Comparison of ENCODE assay signal across 21 cellular contexts in the genomic region with DNA sequence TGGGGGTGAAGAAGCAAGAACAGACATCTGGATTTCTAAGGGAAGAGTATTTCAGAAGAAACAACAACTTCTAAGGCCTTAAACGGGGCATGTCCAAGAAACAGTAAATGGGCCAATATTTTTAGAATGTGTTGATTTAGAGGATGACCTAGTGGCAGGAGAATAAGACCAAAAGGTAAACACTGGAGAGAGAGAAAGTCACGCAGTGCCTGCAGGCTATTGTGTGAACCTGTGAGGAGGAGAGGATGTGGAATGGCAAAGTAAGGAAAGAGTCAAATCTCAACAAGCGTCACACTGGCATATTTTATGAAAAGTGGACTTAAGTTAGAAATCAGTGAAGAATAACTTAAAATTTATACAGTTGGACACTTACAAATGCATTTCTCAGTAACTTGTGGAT.
DNase-seq lines count a peak whose midpoint lies in the region; FAIRE-seq and TF ChIP-seq lines count a peak whose summit lies in the region.
"Had no signal": no experiment of that assay in that cellular context is flagged by ENCODE, and none has a peak within 500 bp of the region (broad histone marks: within the 10 kb centered on the region; RNA-seq: fewer than 3 reads in every experiment).

No MANE protein-coding gene starts in this region.

- CTCF ChIA-PET in activated naive CD4-positive, alpha-beta T cell treated with anti-CD3 and anti-CD28 coated beads for 36 hours (lab: Charles Lee): no interaction called here

- H3F3A ChIP-seq in MM.1S (ENCODE audit: insufficient read depth, low read length): no peaks in the 10 kb centered on the region

- H4K20me1 ChIP-seq in MM.1S (ENCODE audit: insufficient read depth, low read length): no peaks in the 10 kb centered on the region
- H4K20me1 ChIP-seq: BLaER1 had no signal

- FAIRE-seq in H54 (lab: Jason Lieb, UNC) (peak; percentile 60), endometrium (lab: Jason Lieb, UNC) (peak; percentile 50)
- FAIRE-seq: A204.1, G401.6, GM12892 had no signal

- H3K9me2 ChIP-seq in MM.1S (replicated peaks; ENCODE audit: insufficient read depth, low read length): no peaks in the 10 kb centered on the region

- no peaks in the 10 kb centered on the region for H3K4me1 ChIP-seq in MM.1S (ENCODE audit: low read length)
- H3K4me1 ChIP-seq: BLaER1, Caco-2, HAP-1 had no signal

- no peaks in the 10 kb centered on the region for H3K36me3 Mint-ChIP-seq in activated naive CD4-positive, alpha-beta T cell treated with anti-CD3 and anti-CD28 coated beads for 36 hours (ENCODE audit: low read depth)
- H3K36me3 Mint-ChIP-seq: CD4-positive, CD25-positive, alpha-beta regulatory T cell; CD8-positive, alpha-beta T cell had no signal

- H3K4me3 Mint-ChIP-seq in activated naive CD4-positive, alpha-beta T cell treated with anti-CD3 and anti-CD28 coated beads for 36 hours: no peak overlapping the region
- H3K4me3 Mint-ChIP-seq: B cell; CD4-positive, CD25-positive, alpha-beta regulatory T cell; CD8-positive, alpha-beta T cell; HFFc6 had no signal

- H3K79me2 ChIP-seq in MM.1S (ENCODE audit: low read length): no peaks in the 10 kb centered on the region

- DNase-seq in H54 (ENCODE audit: insufficient read length, low spot score) (no peak), RPMI7951 (ENCODE audit: low read depth) (peak; percentile 24), MM.1S (no peak), NOMO-1 treated with DMSO at 0.1 percent for 48 hours (lab: John Stamatoyannopoulos, UW; ENCODE audit: unreplicated experiment) (no peak)
- DNase-seq in activated naive CD4-positive, alpha-beta T cell treated with anti-CD3 and anti-CD28 coated beads for 36 hours: no peak
- DNase-seq: Caco-2; CD4-positive, CD25-positive, alpha-beta regulatory T cell; CD8-positive, alpha-beta T cell; DMS153; DND-41; GM23248; HFFc6 had no signal

- intact Hi-C loops in activated naive CD4-positive, alpha-beta T cell treated with anti-CD3 and anti-CD28 coated beads for 36 hours (cut with micrococcal nuclease): no loop called here

- peaks cover 1% of the 10 kb centered on the region for H3K27me3 Mint-ChIP-seq in activated naive CD4-positive, alpha-beta T cell treated with anti-CD3 and anti-CD28 coated beads for 36 hours (ENCODE audit: low read depth)
- H3K27me3 Mint-ChIP-seq: CD4-positive, CD25-positive, alpha-beta regulatory T cell had no signal

- H3K27me3 ChIP-seq in MM.1S (replicated peaks; ENCODE audit: insufficient read depth, low read length): no peaks in the 10 kb centered on the region
- H3K27me3 ChIP-seq: BLaER1 had no signal

- H3K36me3 ChIP-seq in MM.1S (replicated peaks; ENCODE audit: insufficient read depth, low read length): no peaks in the 10 kb centered on the region
- H3K36me3 ChIP-seq: BLaER1, HAP-1 had no signal

- H3K4me3 ChIP-seq in MM.1S (ENCODE audit: low read length): no peak overlapping the region
- H3K4me3 ChIP-seq: BLaER1, GM23248, HAP-1 had no signal

- H3K9ac ChIP-seq in MM.1S (ENCODE audit: low read length): no peak overlapping the region
- H3K9ac ChIP-seq: BLaER1, GM23248 had no signal

- no peaks in the 10 kb centered on the region for H3K9me3 ChIP-seq in MM.1S (replicated peaks; ENCODE audit: insufficient read depth, low read length)
- H3K9me3 ChIP-seq: BLaER1, Caco-2, HAP-1 had no signal

- no peak for TF ChIP-seq POLR2A in H54 (IDR thresholded peaks at IDR 0.05; ENCODE audit: low read depth, low read length)

- H3K27ac ChIP-seq in MM.1S (ENCODE audit: low read length): no peak overlapping the region
- H3K27ac ChIP-seq: 22Rv1, BLaER1, C4-2B, GM23248 had no signal

- no peak for TF ChIP-seq CTCF in MM.1S (IDR thresholded peaks at IDR 0.05; ENCODE audit: low read length)

- H3K4me1 Mint-ChIP-seq in activated naive CD4-positive, alpha-beta T cell treated with anti-CD3 and anti-CD28 coated beads for 36 hours (ENCODE audit: low read depth): no peaks in the 10 kb centered on the region
- H3K4me1 Mint-ChIP-seq: B cell; CD4-positive, CD25-positive, alpha-beta regulatory T cell had no signal

- peaks cover 8% of the 10 kb centered on the region for H3K9me3 Mint-ChIP-seq in activated naive CD4-positive, alpha-beta T cell treated with anti-CD3 and anti-CD28 coated beads for 36 hours
- H3K9me3 Mint-ChIP-seq: CD8-positive, alpha-beta T cell; HFFc6 had no signal

- no peak overlapping the region for H2AFZ ChIP-seq in MM.1S (ENCODE audit: low read length)
- H2AFZ ChIP-seq: GM23248 had no signal

- H3K27ac Mint-ChIP-seq in activated naive CD4-positive, alpha-beta T cell treated with anti-CD3 and anti-CD28 coated beads for 36 hours: no peak overlapping the region
- H3K27ac Mint-ChIP-seq: B cell; CD8-positive, alpha-beta T cell; HFFc6 had no signal

- H3K4me2 ChIP-seq in MM.1S (ENCODE audit: low read depth, low read length): no peak overlapping the region
- H3K4me2 ChIP-seq: BLaER1 had no signal
